In genomic region chr5:14136228-14136627, GRCh38 we compare ENCODE assay signal across 23 cellular contexts.
"Had no signal": no experiment of that assay in that cellular context is flagged by ENCODE, and none has a peak within 500 bp of the region (broad histone marks: within the 10 kb centered on the region; RNA-seq: fewer than 3 reads in every experiment).

No MANE protein-coding gene starts in this region.

- ATAC-seq: activated naive CD4-positive, alpha-beta T cell treated with anti-CD3 and anti-CD28 coated beads, Interleukin-2, amount 50 U/mL, for 72 hours; left lobe of liver; naive thymus-derived CD8-positive, alpha-beta T cell; stimulated activated memory B cell treated with anti-CD40 and anti-IgM and Interleukin-4, amounts not matched to agents 10 μg/mL and 1 μg/mL and 100 μg/mL, for 72 hours; WTC11 had no signal

- H3K4me1 ChIP-seq: adrenal gland, neural progenitor cell, sigmoid colon, suprapubic skin, transverse colon, uterus had no signal

- H3K9me3 ChIP-seq: adrenal gland, ascending aorta, esophagus muscularis mucosa, sigmoid colon, stomach, suprapubic skin, transverse colon, uterus had no signal

- H3K4me3 ChIP-seq: adrenal gland, ascending aorta, esophagus muscularis mucosa, lung, neural progenitor cell, sigmoid colon, smooth muscle cell, stomach, suprapubic skin, transverse colon, uterus had no signal

- DNase-seq: activated T-cell treated with anti-CD3 and anti-CD28 coated beads, Interleukin-2, amount 50 U/mL, for 1 hour; adrenal gland; brain microvascular endothelial cell; caudate nucleus; effector memory CD4-positive, alpha-beta T cell; immature natural killer cell; naive thymus-derived CD8-positive, alpha-beta T cell; sigmoid colon; stimulated activated CD4-positive, alpha-beta T cell treated with anti-CD3 and anti-CD28 coated beads, Interleukin-15, amount 100 ng/mL, for 24 hours; stomach; T-helper 9 cell; transverse colon; uterus had no signal

- H3K4me2 ChIP-seq: neural progenitor cell, smooth muscle cell had no signal

- H3K27me3 ChIP-seq: adrenal gland, ascending aorta, brain microvascular endothelial cell, esophagus muscularis mucosa, neural progenitor cell, sigmoid colon, stomach, suprapubic skin, transverse colon, uterus had no signal

- H3K36me3 ChIP-seq: adrenal gland, ascending aorta, brain microvascular endothelial cell, esophagus muscularis mucosa, neural progenitor cell, sigmoid colon, stomach, suprapubic skin, transverse colon, uterus had no signal

- H3K9ac ChIP-seq: neural progenitor cell had no signal

- H2AFZ ChIP-seq: neural progenitor cell had no signal

- H3K27ac ChIP-seq: adrenal gland, ascending aorta, brain microvascular endothelial cell, esophagus muscularis mucosa, neural progenitor cell, sigmoid colon, stomach, suprapubic skin, transverse colon, uterus had no signal
